In genomic region chr10:5812283-5813090, GRCh38 we compare ENCODE assay signal across 8 cellular contexts. TPM values are rescaled to one million over a fixed set of nuclear protein-coding genes. Genes with fewer than 3 reads are reported as not detected.
A peak's percentile ranks its signal among the peaks of the same experiment; 100 is the strongest.
DNase-seq lines count a peak whose midpoint lies in the region; ATAC-seq, FAIRE-seq and TF ChIP-seq lines count a peak whose summit lies in the region.

No MANE protein-coding gene starts in this region.

- H3K4me3 ChIP-seq in BLaER1 (peak overlapping the region; percentile 95), bronchial epithelial cell (ENCODE audit: low read depth, low read length) (peak overlapping the region; percentile 96), keratinocyte (ENCODE audit: control insufficient read depth in 2 of 3, extremely low read depth in 1 of 3, insufficient read depth in 2 of 3, low read depth in 1 of 3, low read length in 3 of 3) (peak overlapping the region; percentile 88 to 100 (median 97))

- H3K4me1 ChIP-seq in BLaER1 (peaks cover 71% of the 10 kb centered on the region), keratinocyte (ENCODE audit: control insufficient read depth, extremely low read depth, insufficient read depth, low read length) (peaks cover 24% of the 10 kb centered on the region)

- H3K4me1 Mint-ChIP-seq in T-helper 2 cell treated with Interferon-gamma antibody and Interleukin-4, amounts not matched to agents 5 μg/mL and 100 μg/mL, for 36 hours (ENCODE audit: low read depth): peaks cover 47% of the 10 kb centered on the region

- no peaks in the 10 kb centered on the region for H3K27me3 ChIP-seq in BLaER1
- H3K27me3 ChIP-seq in bronchial epithelial cell (ENCODE audit: control insufficient read depth, insufficient read depth, low read length): no peaks in the 10 kb centered on the region
- H3K27me3 ChIP-seq in keratinocyte (ENCODE audit: control insufficient read depth, extremely low read depth, insufficient read depth, low read length): no peaks in the 10 kb centered on the region

- H3K9me3 ChIP-seq in BLaER1 (no peaks in the 10 kb centered on the region), keratinocyte (ENCODE audit: control insufficient read depth, low read depth, low read length) (no peaks in the 10 kb centered on the region)

- H3K9me1 ChIP-seq in keratinocyte (ENCODE audit: control insufficient read depth, extremely low read depth, insufficient read depth, low read length): no peaks in the 10 kb centered on the region

- H3K27me3 Mint-ChIP-seq in T-helper 2 cell treated with Interferon-gamma antibody and Interleukin-4, amounts not matched to agents 5 μg/mL and 100 μg/mL, for 36 hours (ENCODE audit: low read depth): no peaks in the 10 kb centered on the region

- peaks cover 54% of the 10 kb centered on the region for H4K20me1 ChIP-seq in BLaER1
- peaks cover 21% of the 10 kb centered on the region for H4K20me1 ChIP-seq in keratinocyte (ENCODE audit: control insufficient read depth, extremely low read depth, insufficient read depth, low read length)

- no peak for FAIRE-seq in bronchial epithelial cell (lab: Jason Lieb, UNC)
- FAIRE-seq in keratinocyte (lab: Jason Lieb, UNC): no peak

- peak overlapping the region; percentile 99 for H3K9ac ChIP-seq in BLaER1
- peak overlapping the region; percentile 97 for H3K9ac ChIP-seq in keratinocyte (ENCODE audit: control insufficient read depth, extremely low read depth, insufficient read depth, low read length)

- ATAC-seq in GM19395 (IDR thresholded peaks at IDR 0.05; ENCODE audit: unreplicated experiment) (peak; percentile 21), HG03520 (IDR thresholded peaks at IDR 0.05; ENCODE audit: unreplicated experiment) (peak; percentile 10)

- H3K36me3 Mint-ChIP-seq in T-helper 2 cell treated with Interferon-gamma antibody and Interleukin-4, amounts not matched to agents 5 μg/mL and 100 μg/mL, for 36 hours (ENCODE audit: low read depth): peaks cover 30% of the 10 kb centered on the region

- H3K4me3 Mint-ChIP-seq in T-helper 2 cell treated with Interferon-gamma antibody and Interleukin-4, amounts not matched to agents 5 μg/mL and 100 μg/mL, for 36 hours: peak overlapping the region; percentile 96

- H3K27ac ChIP-seq in BLaER1: peak overlapping the region; percentile 99
- H3K27ac ChIP-seq in keratinocyte (ENCODE audit: control insufficient read depth, insufficient read depth, low read length): peak overlapping the region; percentile 90

- peaks cover 16% of the 10 kb centered on the region for H3K36me3 ChIP-seq in BLaER1
- H3K36me3 ChIP-seq in bronchial epithelial cell (ENCODE audit: control insufficient read depth, insufficient read depth, low read length): peaks cover 1% of the 10 kb centered on the region
- peaks cover 0 to 9% of the 10 kb centered on the region in 2 experiments for H3K36me3 ChIP-seq in keratinocyte (ENCODE audit: control insufficient read depth in 2 of 2, extremely low read depth in 1 of 2, insufficient read depth in 2 of 2, low read length in 2 of 2)

- no peaks in the 10 kb centered on the region for H3K9me3 Mint-ChIP-seq in T-helper 2 cell treated with Interferon-gamma antibody and Interleukin-4, amounts not matched to agents 5 μg/mL and 100 μg/mL, for 36 hours

- H3K4me2 ChIP-seq in BLaER1: peak overlapping the region; percentile 91
- H3K4me2 ChIP-seq in keratinocyte (ENCODE audit: control insufficient read depth, extremely low read depth, insufficient read depth, low read depth, low read length): peak overlapping the region; percentile 95

- dilution Hi-C loops in keratinocyte (cut with MboI; ENCODE audit: extremely low pct_ligation_motif_present, low sequenced_read_pairs): no loop called here

- DNase-seq in T-helper 2 cell treated with Interferon-gamma antibody and Interleukin-4, amounts not matched to agents 5 μg/mL and 100 μg/mL, for 36 hours (ENCODE audit: low spot score): peak; percentile 41
- no peak for DNase-seq in bronchial epithelial cell (ENCODE audit: low read depth)
- no peak for DNase-seq in keratinocyte (ENCODE audit: low read depth, low spot score)
- DNase-seq in stimulated activated CD4-positive, alpha-beta T cell treated with anti-CD3 and anti-CD28 coated beads, Interleukin-15, amount 100 ng/mL, for 1 hour (ENCODE audit: low read depth in 1 of 2, low spot score in 1 of 2): peak; percentile 10 to 19
- no peak for DNase-seq in NCI-H2107 (lab: John Stamatoyannopoulos, UW)

- H2AFZ ChIP-seq in keratinocyte (ENCODE audit: control insufficient read depth, low read length): peak overlapping the region; percentile 9

- H3K27ac Mint-ChIP-seq in T-helper 2 cell treated with Interferon-gamma antibody and Interleukin-4, amounts not matched to agents 5 μg/mL and 100 μg/mL, for 36 hours: peak overlapping the region; percentile 83

- no peak for TF ChIP-seq CTCF in bronchial epithelial cell (IDR thresholded peaks at IDR 0.05; ENCODE audit: insufficient read depth, low read length, severe bottlenecking)
- no peak for TF ChIP-seq CTCF in keratinocyte (optimal IDR thresholded peaks at IDR 0.05 in 1 of 3, IDR thresholded peaks at IDR 0.05 in 1 of 3, conservative IDR thresholded peaks at IDR 0.05 in 1 of 3; ENCODE audit: extremely low read depth in 1 of 3, insufficient read depth in 2 of 3, low read length in 3 of 3)

- H3K79me2 ChIP-seq in keratinocyte (ENCODE audit: control insufficient read depth, insufficient read depth, low read length): peaks cover 61% of the 10 kb centered on the region

RNA-seq across cellular contexts. Expression of gene GDI2, which starts 0.7 kb away (rescaled TPM):
- 253 and 395 TPM in 2 replicates for total RNA-seq in bronchial epithelial cell
- 155 to 293 TPM (median 244 TPM) in 3 replicates for polyA plus RNA-seq in keratinocyte
- polyA plus RNA-seq in keratinocyte (2011; ENCODE audit: low read depth): 246 TPM
- 210 and 305 TPM in 2 replicates for polyA plus RNA-seq in keratinocyte (2011; cell fraction: cytosol; rRNA removed)
- polyA plus RNA-seq in keratinocyte (2011; cell fraction: nucleus; rRNA removed): 133 and 158 TPM in 2 replicates
- 154 and 212 TPM in 2 replicates for polyA plus RNA-seq in keratinocyte (2012; ENCODE audit: low replicate concordance)
- polyA minus RNA-seq in keratinocyte: 67.8 to 243 TPM (median 131 TPM) in 3 replicates
- polyA minus RNA-seq in keratinocyte (2011; cell fraction: cytosol; rRNA and poly(A)+ RNA removed): 352 TPM
- 88.7 and 112 TPM in 2 replicates for polyA minus RNA-seq in keratinocyte (2011; cell fraction: nucleus; rRNA and poly(A)+ RNA removed)

Comparison
In these comparisons a context has a peak if more than half of its experiments do, and no peak if none do; other contexts are left out.
1. DNase-seq: peak in T-helper 2 cell treated with Interferon-gamma antibody and Interleukin-4, amounts not matched to agents 5 μg/mL and 100 μg/mL, for 36 hours (single experiment) and stimulated activated CD4-positive, alpha-beta T cell treated with anti-CD3 and anti-CD28 coated beads, Interleukin-15, amount 100 ng/mL, for 1 hour (2 of 2); none in bronchial epithelial cell (single experiment), keratinocyte (single experiment) and NCI-H2107 (single experiment).
2. Peak in every context shown above with its lines, with median percentiles within 50 percentile points of each other: H3K4me3 ChIP-seq.